In the genomic region with DNA sequence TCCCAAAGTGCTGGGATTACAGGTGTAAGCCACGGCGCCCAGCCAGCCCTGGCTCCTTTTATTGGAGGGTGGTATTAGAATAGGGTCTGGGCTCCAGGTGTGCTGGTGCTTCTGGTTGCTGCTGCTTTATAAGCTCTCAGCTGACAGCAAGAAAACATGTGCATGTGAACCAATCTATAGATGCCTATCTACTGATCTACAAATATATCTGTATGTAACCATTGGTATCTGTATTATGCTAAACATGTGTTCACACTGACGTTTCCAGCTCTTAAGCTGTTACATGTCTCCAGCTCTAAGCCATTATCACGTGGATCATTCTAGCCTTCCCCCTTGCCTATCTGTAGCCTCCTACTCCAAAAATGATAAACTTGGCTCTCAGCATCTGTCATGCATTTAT, we compare ENCODE assay signal across 25 cellular contexts.
"Had no signal": no experiment of that assay in that cellular context is flagged by ENCODE, and none has a peak within 500 bp of the region (broad histone marks: within the 10 kb centered on the region; RNA-seq: fewer than 3 reads in every experiment).

No MANE protein-coding gene starts in this region.

- H3K4me1 ChIP-seq: suprapubic skin, testis, uterus, vagina had no signal

- H3K36me3 Mint-ChIP-seq: stimulated activated effector memory CD8-positive, alpha-beta T cell treated with anti-CD3 and anti-CD28 coated beads, Interleukin-12 subunit alpha, Interleukin-12 subunit beta, amount 100 ng/mL, for 72 hours; stimulated activated memory B cell treated with anti-CD40 and anti-IgM and Interleukin-4, amounts not matched to agents 10 μg/mL and 1 μg/mL and 100 μg/mL, for 72 hours had no signal

- H3K4me3 Mint-ChIP-seq: stimulated activated effector memory CD8-positive, alpha-beta T cell treated with anti-CD3 and anti-CD28 coated beads, Interleukin-12 subunit alpha, Interleukin-12 subunit beta, amount 100 ng/mL, for 72 hours; stimulated activated memory B cell treated with anti-CD40 and anti-IgM and Interleukin-4, amounts not matched to agents 10 μg/mL and 1 μg/mL and 100 μg/mL, for 72 hours; stimulated activated naive CD8-positive, alpha-beta T cell treated with anti-CD3 and anti-CD28 coated beads, Interleukin-15, amount 100 ng/mL, for 72 hours; stimulated activated naive CD8-positive, alpha-beta T cell treated with anti-CD3 and anti-CD28 coated beads, Interleukin-15, Interleukin-2, amounts not matched to agents 100 ng/mL and 50 ng/mL, for 24 hours; type B pancreatic cell had no signal

- H3K27ac Mint-ChIP-seq: stimulated activated effector memory CD8-positive, alpha-beta T cell treated with anti-CD3 and anti-CD28 coated beads, Interleukin-12 subunit alpha, Interleukin-12 subunit beta, amount 100 ng/mL, for 72 hours; stimulated activated memory B cell treated with anti-CD40 and anti-IgM and Interleukin-4, amounts not matched to agents 10 μg/mL and 1 μg/mL and 100 μg/mL, for 72 hours; stimulated activated naive CD8-positive, alpha-beta T cell treated with anti-CD3 and anti-CD28 coated beads, Interleukin-15, Interleukin-2, amounts not matched to agents 100 ng/mL and 50 ng/mL, for 24 hours; type B pancreatic cell had no signal

- H3K9me3 ChIP-seq: stomach, suprapubic skin, testis, thoracic aorta, thyroid gland, tibial artery, tibial nerve, transverse colon, upper lobe of left lung, upper lobe of right lung, uterus, vagina had no signal

- DNase-seq: stimulated activated CD4-positive, alpha-beta T cell treated with anti-CD3 and anti-CD28 coated beads, Interleukin-2, amount 100 ng/mL, for 48 hours; stimulated activated CD4-positive, alpha-beta T cell treated with anti-CD3 and anti-CD28 coated beads, Interleukin-4, amount 100 ng/mL, for 1 hour; stimulated activated CD4-positive, alpha-beta T cell treated with anti-CD3 and anti-CD28 coated beads, Interleukin-4, amount 100 ng/mL, for 24 hours; stimulated activated CD4-positive, alpha-beta T cell treated with anti-CD3 and anti-CD28 coated beads, Interleukin-4, amount 100 ng/mL, for 4 hours; stimulated activated CD8-positive, alpha-beta memory T cell treated with anti-CD3 and anti-CD28 coated beads, Interleukin-4, amount 100 ng/mL, for 48 hours; stimulated activated naive CD4-positive, alpha-beta T cell treated with Interleukin-2 at 50 U/mL for 16 hours; stimulated activated naive CD8-positive, alpha-beta T cell treated with anti-CD3 and anti-CD28 coated beads, Interleukin-15, amount 100 ng/mL, for 72 hours; stimulated activated naive CD8-positive, alpha-beta T cell treated with anti-CD3 and anti-CD28 coated beads, Interleukin-15, Interleukin-2, amounts not matched to agents 100 U/mL and 50 U/mL, for 24 hours; stomach; substantia nigra; testis; thyroid gland; tibial artery; transverse colon; upper lobe of right lung; uterus had no signal

- H3K27ac ChIP-seq: stomach, suprapubic skin, testis, thoracic aorta, thyroid gland, tibial artery, tibial nerve, transverse colon, upper lobe of left lung, upper lobe of right lung, uterus, vagina had no signal

- ATAC-seq: stimulated activated effector memory CD8-positive, alpha-beta T cell treated with anti-CD3 and anti-CD28 coated beads, Interleukin-12 subunit alpha, Interleukin-12 subunit beta, amount 100 ng/mL, for 72 hours; stimulated activated memory B cell treated with anti-CD40 and anti-IgM and Interleukin-4, amounts not matched to agents 10 μg/mL and 1 μg/mL and 100 μg/mL, for 72 hours; stimulated activated naive CD8-positive, alpha-beta T cell treated with anti-CD3 and anti-CD28 coated beads, Interleukin-15, amount 100 ng/mL, for 72 hours; stimulated activated naive CD8-positive, alpha-beta T cell treated with anti-CD3 and anti-CD28 coated beads, Interleukin-15, Interleukin-2, amounts not matched to agents 100 U/mL and 50 U/mL, for 24 hours; upper lobe of right lung had no signal

- H3K27me3 Mint-ChIP-seq: stimulated activated memory B cell treated with anti-CD40 and anti-IgM and Interleukin-4, amounts not matched to agents 10 μg/mL and 1 μg/mL and 100 μg/mL, for 72 hours; stimulated activated naive CD8-positive, alpha-beta T cell treated with anti-CD3 and anti-CD28 coated beads, Interleukin-15, amount 100 ng/mL, for 72 hours; stimulated activated naive CD8-positive, alpha-beta T cell treated with anti-CD3 and anti-CD28 coated beads, Interleukin-15, Interleukin-2, amounts not matched to agents 100 ng/mL and 50 ng/mL, for 24 hours; type B pancreatic cell had no signal

- H3K27me3 ChIP-seq: stomach, suprapubic skin, testis, thyroid gland, tibial artery, tibial nerve, transverse colon, upper lobe of left lung, upper lobe of right lung, uterus, vagina had no signal

- H3K4me3 ChIP-seq: stomach, suprapubic skin, testis, thoracic aorta, thyroid gland, tibial artery, tibial nerve, transverse colon, upper lobe of left lung, upper lobe of right lung, uterus, vagina had no signal

- H3K36me3 ChIP-seq: stomach, suprapubic skin, thoracic aorta, thyroid gland, tibial artery, tibial nerve, transverse colon, upper lobe of left lung, upper lobe of right lung, uterus, vagina had no signal

- H3K9me3 Mint-ChIP-seq: stimulated activated effector memory CD8-positive, alpha-beta T cell treated with anti-CD3 and anti-CD28 coated beads, Interleukin-12 subunit alpha, Interleukin-12 subunit beta, amount 100 ng/mL, for 72 hours; stimulated activated memory B cell treated with anti-CD40 and anti-IgM and Interleukin-4, amounts not matched to agents 10 μg/mL and 1 μg/mL and 100 μg/mL, for 72 hours; stimulated activated naive CD8-positive, alpha-beta T cell treated with anti-CD3 and anti-CD28 coated beads, Interleukin-15, amount 100 ng/mL, for 72 hours; stimulated activated naive CD8-positive, alpha-beta T cell treated with anti-CD3 and anti-CD28 coated beads, Interleukin-15, Interleukin-2, amounts not matched to agents 100 ng/mL and 50 ng/mL, for 24 hours; type B pancreatic cell had no signal
